8 cellular contexts compared by ENCODE assay signal in the genomic region with DNA sequence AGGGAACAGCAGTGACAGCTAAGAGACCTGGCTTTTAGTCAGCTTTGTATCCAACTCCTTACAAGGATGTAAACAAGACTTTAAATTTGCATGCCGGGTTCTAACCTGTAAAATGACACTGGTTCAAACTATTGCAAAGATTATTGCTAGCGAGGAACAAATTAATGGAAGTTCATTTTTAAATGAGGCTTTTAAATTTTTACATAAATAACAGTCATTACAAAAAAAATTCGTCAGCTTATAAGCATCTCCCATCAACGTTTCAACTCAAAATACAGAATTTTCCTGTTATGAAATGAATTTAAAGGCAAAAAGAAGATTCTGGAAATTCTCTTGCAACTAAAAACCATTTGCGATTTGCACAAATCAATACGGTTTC. TPM values are rescaled to one million over a fixed set of nuclear protein-coding genes. Genes with fewer than 3 reads are reported as not detected.
DNase-seq lines count a peak whose midpoint lies in the region; ATAC-seq and TF ChIP-seq lines count a peak whose summit lies in the region.

No MANE protein-coding gene starts in this region.

- H3K4me1 ChIP-seq in SJSA1 (replicated peaks), result peaks cover 4% of the 10 kb centered on the region; the same call in 1 of the 2 replicates
- peaks cover 0 to 19% (median 8%) of the 10 kb centered on the region in 4 donors for H3K4me1 ChIP-seq in sigmoid colon

- H3K36me3 ChIP-seq in SJSA1 (peaks cover 41% of the 10 kb centered on the region), sigmoid colon (no peaks in the 10 kb centered on the region)

- H3K9me3 ChIP-seq in SJSA1 (replicated peaks), result no peaks in the 10 kb centered on the region
- H3K9me3 ChIP-seq in sigmoid colon, result no peaks in the 10 kb centered on the region

- intact Hi-C loops in sigmoid colon (cut with DNase I), result loop anchor here (1.0 to 10.0 kb wide), 4 partner anchors 50 to 215 kb away; a partner anchor contains a TSS

- H3K27me3 ChIP-seq in SJSA1 (replicated peaks) (no peaks in the 10 kb centered on the region), sigmoid colon (no peaks in the 10 kb centered on the region)

- H3K4me3 ChIP-seq in GM12875 (ENCODE audit: low read depth, low read length), result peak overlapping the region; percentile 88
- H3K4me3 ChIP-seq in SJSA1, result peak overlapping the region; percentile 79
- H3K4me3 ChIP-seq in fibroblast of mammary gland (ENCODE audit: control insufficient read depth, low read depth, low read length), result peak overlapping the region; percentile 86
- H3K4me3 ChIP-seq in sigmoid colon, result peak overlapping the region; percentile 45 to 65 (median 60)

- no peak for TF ChIP-seq EP300 in sigmoid colon (IDR thresholded peaks at IDR 0.05)

- DNase-seq in SJSA1 (ENCODE audit: low read depth in 1 of 2, low spot score in 2 of 2) (peak in 1 of 2 experiments; percentile 18), fibroblast of mammary gland (ENCODE audit: low read depth) (no peak), sigmoid colon (no peak), 8988T (no peak), NCI-H1105 treated with DMSO at 0.1 percent for 48 hours (lab: John Stamatoyannopoulos, UW) (no peak)

- no peak for TF ChIP-seq POLR2A in sigmoid colon (IDR thresholded peaks at IDR 0.05)

- H3K27ac ChIP-seq in SJSA1, result peak overlapping the region; percentile 100
- H3K27ac ChIP-seq in sigmoid colon, result no peak overlapping the region

- TF ChIP-seq CTCF in GM12875 (IDR thresholded peaks at IDR 0.05; ENCODE audit: borderline replicate concordance, insufficient read depth, low read depth, low read length) (no peak), fibroblast of mammary gland (conservative IDR thresholded peaks at IDR 0.05; ENCODE audit: control insufficient read depth, insufficient read depth, low read depth, low read length) (no peak), sigmoid colon (IDR thresholded peaks at IDR 0.05) (no peak)

- 8 to 24% methylated on average over 6 of the region's 6 CpGs for WGBS in sigmoid colon, 2 donors

- ATAC-seq in HG02852 (IDR thresholded peaks at IDR 0.05; ENCODE audit: unreplicated experiment) (no peak), GM18517 (IDR thresholded peaks at IDR 0.05; ENCODE audit: unreplicated experiment) (no peak)

RNA-seq across cellular contexts. Expression of a gene that starts 0.7 kb away (rescaled TPM):
- total RNA-seq in SJSA1 (2014; rRNA removed; shearing (Covaris generic)), result 27.8 and 32.2 TPM in 2 replicates
- under 1 TPM in 3 of 4 donors, not detected in 1; under 0.01 to 0.28 (median 0.27) TPM for total RNA-seq in sigmoid colon
- polyA plus RNA-seq in sigmoid colon, result 1 to 10 TPM in 1 of 3 donors, under 1 TPM in 1, not detected in 1; 0.46 to 2.0 TPM

RNA-seq across cellular contexts. Expression of a gene that starts 49.8 kb away (rescaled TPM):
- 16.5 and 24.2 TPM in 2 replicates for total RNA-seq in SJSA1 (2014; rRNA removed; shearing (Covaris generic))
- total RNA-seq in sigmoid colon, result 10 to 100 TPM; 24.0 to 29.6 (median 27.1) TPM
- 10 to 100 TPM; 12.4 to 26.8 (median 16.8) TPM for polyA plus RNA-seq in sigmoid colon

Comparison
In these comparisons a context has a peak if more than half of its experiments do, and no peak if none do; other contexts are left out.
1. RNA of a gene that starts 0.7 kb away (total RNA-seq): 27.8 to 32.2 TPM in SJSA1; under 0.01 to 0.28 TPM in sigmoid colon; every median in the first group is over 10 times any median in the second.
2. Peak in every context shown above with its lines, with median percentiles within 50 percentile points of each other: H3K4me3 ChIP-seq.